Comparison of ENCODE assay signal across 9 cellular contexts in genomic region chr21:38268859-38269566, GRCh38. TPM values are rescaled to one million over a fixed set of nuclear protein-coding genes. Genes with fewer than 3 reads are reported as not detected.
DNase-seq lines count a peak whose midpoint lies in the region; ATAC-seq lines count a peak whose summit lies in the region.
"Had no signal": no experiment of that assay in that cellular context is flagged by ENCODE, and none has a peak within 500 bp of the region (broad histone marks: within the 10 kb centered on the region; RNA-seq: fewer than 3 reads in every experiment).

No MANE protein-coding gene starts in this region.

- no peaks in the 10 kb centered on the region for H3K27me3 ChIP-seq in trophoblast cell (ENCODE audit: insufficient read depth, low read length)

- peak; percentile 32 for ATAC-seq in GM18909 (IDR thresholded peaks at IDR 0.05; ENCODE audit: poor library complexity, unreplicated experiment)
- ATAC-seq in HG02610 (IDR thresholded peaks at IDR 0.05; ENCODE audit: unreplicated experiment): peak; percentile 16
- peak; percentile 60 for ATAC-seq in activated T-helper 17 cell treated with anti-CD3 and anti-CD28 coated beads, Interleukin-2, amount 50 U/mL, for 72 hours (replicated peaks)
- ATAC-seq in GM21737 (IDR thresholded peaks at IDR 0.05; ENCODE audit: unreplicated experiment): no peak

- H4K91ac ChIP-seq in trophoblast cell (ENCODE audit: low read depth, low read length): peak overlapping the region; percentile 30

- H3K9me3 ChIP-seq in trophoblast cell (ENCODE audit: insufficient read depth, low read depth, low read length): no peaks in the 10 kb centered on the region

- no peaks in the 10 kb centered on the region for H3K36me3 ChIP-seq in trophoblast cell (ENCODE audit: control insufficient read depth in 1 of 2, insufficient read depth in 2 of 2, low read length in 2 of 2)

- peaks cover 6 to 9% of the 10 kb centered on the region in 2 experiments for H3K4me1 ChIP-seq in trophoblast cell (ENCODE audit: control insufficient read depth in 1 of 2, insufficient read depth in 2 of 2, low read length in 2 of 2)

- H3K4me2 ChIP-seq in trophoblast cell (ENCODE audit: low read length): no peak overlapping the region

- no CpG with 5 or more reads among the region's 5 CpGs for WGBS in trophoblast cell (ENCODE audit: extremely low coverage, insufficient coverage, insufficient read length)

- DNase-seq in trophoblast cell (no peak), NCI-H2029 (lab: John Stamatoyannopoulos, UW) (no peak), NCI-H2171 treated with DMSO at 0.1 percent for 48 hours (lab: John Stamatoyannopoulos, UW) (no peak), NCI-H1436 treated with DMSO at 0.1 percent for 48 hours (lab: John Stamatoyannopoulos, UW) (no peak)
- DNase-seq: stimulated activated CD4-positive, alpha-beta T cell treated with anti-CD3 and anti-CD28 coated beads, Interleukin-15, amount 100 ng/mL, for 24 hours had no signal

- H3K9me3 Mint-ChIP-seq in activated T-helper 17 cell treated with anti-CD3 and anti-CD28 coated beads, Interleukin-2, amount 50 U/mL, for 72 hours: no peaks in the 10 kb centered on the region

- H3K27ac Mint-ChIP-seq in activated T-helper 17 cell treated with anti-CD3 and anti-CD28 coated beads, Interleukin-2, amount 50 U/mL, for 72 hours: peak overlapping the region; percentile 15

- H4K12ac ChIP-seq in trophoblast cell (ENCODE audit: low read depth, low read length): no peak overlapping the region

- H3K36me3 Mint-ChIP-seq in activated T-helper 17 cell treated with anti-CD3 and anti-CD28 coated beads, Interleukin-2, amount 50 U/mL, for 72 hours (ENCODE audit: low read depth): no peaks in the 10 kb centered on the region

- peak overlapping the region; percentile 29 for H3K14ac ChIP-seq in trophoblast cell (ENCODE audit: low read length)

- H3K27me3 Mint-ChIP-seq in activated T-helper 17 cell treated with anti-CD3 and anti-CD28 coated beads, Interleukin-2, amount 50 U/mL, for 72 hours: peaks cover 18% of the 10 kb centered on the region

- no peak overlapping the region for H3K4me3 ChIP-seq in trophoblast cell (ENCODE audit: low read depth, low read length)

- no peak overlapping the region for H2BK120ac ChIP-seq in trophoblast cell (ENCODE audit: insufficient read depth, low read length, poor library complexity)

- H2BK5ac ChIP-seq in trophoblast cell (ENCODE audit: low read depth, low read length, poor library complexity): no peak overlapping the region

- peaks cover 5% of the 10 kb centered on the region for H3K4me1 Mint-ChIP-seq in activated T-helper 17 cell treated with anti-CD3 and anti-CD28 coated beads, Interleukin-2, amount 50 U/mL, for 72 hours

- no peak overlapping the region for H3K18ac ChIP-seq in trophoblast cell (ENCODE audit: low read length)

- no peaks in the 10 kb centered on the region for H3K79me2 ChIP-seq in trophoblast cell (ENCODE audit: control insufficient read depth, insufficient read depth, low read length, poor library complexity)

- H3K4ac ChIP-seq in trophoblast cell (ENCODE audit: low read depth, low read length): no peak overlapping the region

- peaks cover 2% of the 10 kb centered on the region for H3K79me1 ChIP-seq in trophoblast cell (ENCODE audit: low read length)

- H3K27ac ChIP-seq in trophoblast cell (ENCODE audit: low read depth, low read length): no peak overlapping the region

- H2BK12ac ChIP-seq in trophoblast cell (ENCODE audit: low read length): no peak overlapping the region

- no peak overlapping the region for H3K4me3 Mint-ChIP-seq in activated T-helper 17 cell treated with anti-CD3 and anti-CD28 coated beads, Interleukin-2, amount 50 U/mL, for 72 hours

- peak overlapping the region; percentile 44 for H2AK5ac ChIP-seq in trophoblast cell (ENCODE audit: low read length)

- peak overlapping the region; percentile 6 for H4K8ac ChIP-seq in trophoblast cell (ENCODE audit: low read depth, low read length)

- no peak overlapping the region for H3K9ac ChIP-seq in trophoblast cell (ENCODE audit: low read length)

- no peak overlapping the region for H3K23ac ChIP-seq in trophoblast cell (ENCODE audit: low read length)

- no peak overlapping the region for H2AFZ ChIP-seq in trophoblast cell (ENCODE audit: insufficient read depth, low read length, poor library complexity)

RNA-seq across cellular contexts. Expression of gene KCNJ15, which starts 12.2 kb away (rescaled TPM):
- under 1 TPM; 0.09 to 0.69 TPM for total RNA-seq in activated T-helper 17 cell treated with anti-CD3 and anti-CD28 coated beads, Interleukin-2, amount 50 U/mL, for 72 hours
- 2.3 and 2.5 TPM in 2 replicates for polyA plus RNA-seq in trophoblast cell (2013)
